ENCODE assay signal across 11 cellular contexts in genomic region chr1:153959454-153959853, GRCh38. TPM values are rescaled to one million over a fixed set of nuclear protein-coding genes. Genes with fewer than 3 reads are reported as not detected.
A peak's percentile ranks its signal among the peaks of the same experiment; 100 is the strongest.
DNase-seq lines count a peak whose midpoint lies in the region; ATAC-seq and TF ChIP-seq lines count a peak whose summit lies in the region.
"Had no signal": no experiment of that assay in that cellular context is flagged by ENCODE, and none has a peak within 500 bp of the region (broad histone marks: within the 10 kb centered on the region; RNA-seq: fewer than 3 reads in every experiment).

No MANE protein-coding gene starts in this region.

- H3K4me1 ChIP-seq in mammary epithelial cell (ENCODE audit: insufficient read depth, low read length) (peaks cover 35% of the 10 kb centered on the region), ascending aorta (peaks cover 23 to 39% of the 10 kb centered on the region in 2 donors), muscle layer of colon (ENCODE audit: insufficient read depth, low read length) (peaks cover 57% of the 10 kb centered on the region)

- no peaks in the 10 kb centered on the region for H3K27me3 Mint-ChIP-seq in MCF 10A (ENCODE audit: insufficient read depth, unreplicated experiment)
- no peaks in the 10 kb centered on the region for H3K27me3 Mint-ChIP-seq in type B pancreatic cell

- H3K4me3 ChIP-seq in mammary epithelial cell (replicated peaks in 1 of 3; ENCODE audit: insufficient read depth in 1 of 3, low read depth in 2 of 3, low read length in 3 of 3) (no peak overlapping the region), ascending aorta (peak overlapping the region in 1 of 2 donors; percentile 97), muscle layer of colon (ENCODE audit: low read depth in 1 of 2, low read length in 2 of 2) (no peak overlapping the region)

- TF ChIP-seq CTCF in MCF 10A (IDR thresholded peaks at IDR 0.05; ENCODE audit: unreplicated experiment): no peak
- TF ChIP-seq CTCF in mammary epithelial cell (conservative IDR thresholded peaks at IDR 0.05 in 1 of 2, IDR thresholded peaks at IDR 0.05 in 1 of 2; ENCODE audit: extremely low read depth in 1 of 2, insufficient read depth in 1 of 2, low read depth in 1 of 2, low read length in 2 of 2): no peak
- TF ChIP-seq CTCF in ascending aorta (IDR thresholded peaks at IDR 0.05): no peak
- TF ChIP-seq CTCF in type B pancreatic cell (conservative IDR thresholded peaks at IDR 0.05): no peak

- no peaks in the 10 kb centered on the region for H3K27me3 ChIP-seq in mammary epithelial cell (ENCODE audit: insufficient read depth, low read length)
- no peaks in the 10 kb centered on the region for H3K27me3 ChIP-seq in ascending aorta
- H3K27me3 ChIP-seq in muscle layer of colon (ENCODE audit: control insufficient read depth in 1 of 2, insufficient read depth in 2 of 2, low read length in 2 of 2): no peaks in the 10 kb centered on the region

- DNase-seq in MCF 10A (ENCODE audit: unreplicated experiment) (no peak), mammary epithelial cell (no peak), ascending aorta (ENCODE audit: low spot score in 2 of 2) (no peak), type B pancreatic cell (ENCODE audit: extremely low spot score, unreplicated experiment) (no peak), NCI-H1092 treated with DMSO at 0.1 percent for 48 hours (lab: John Stamatoyannopoulos, UW) (no peak), NCI-H1417 treated with DMSO at 0.1 percent for 48 hours (lab: John Stamatoyannopoulos, UW) (no peak)
- DNase-seq: activated CD4-positive, CD25-positive, alpha-beta regulatory T cell treated with anti-CD3 and anti-CD28 coated beads, Interleukin-2, amount 50 U/mL, for 72 hours; AML-193; NCI-H2227 treated with DMSO at 0.1 percent for 48 hours had no signal

- H3K79me2 ChIP-seq in mammary epithelial cell (ENCODE audit: insufficient read depth, low read length): peaks cover 65% of the 10 kb centered on the region

- POLR2A ChIA-PET in MCF 10A (lab: Yijun Ruan, JAX): interaction anchor here (0.6 to 16.7 kb wide), 9 partner anchors 2 to 347 kb away, joined by 3 to 647 read pairs (median 32); partner anchors contain the start of genes CHTOP, CREB3L4, CRTC2 and DENND4B

- no peak overlapping the region for H3K9ac ChIP-seq in mammary epithelial cell (ENCODE audit: insufficient read depth, low read length)
- H3K9ac ChIP-seq in muscle layer of colon (ENCODE audit: low read length): no peak overlapping the region

- 39% methylated on average over 3 of the region's 3 CpGs for WGBS in mammary epithelial cell (ENCODE audit: low coverage, missing lambda C conversion rate)

- CTCF ChIA-PET in MCF 10A (lab: Yijun Ruan, JAX): interaction anchor here (0.6 to 5.6 kb wide), 3 partner anchors 13 to 220 kb away, joined by 5 to 60 read pairs (median 40); partner anchors contain the start of genes DENND4B and RAB13
- CTCF ChIA-PET in mammary epithelial cell (lab: Charles Lee; ENCODE audit: low non-redundant PET): no interaction called here

- H3K4me1 Mint-ChIP-seq in MCF 10A (ENCODE audit: insufficient read depth, unreplicated experiment) (peaks cover 58% of the 10 kb centered on the region), type B pancreatic cell (ENCODE audit: unreplicated experiment) (peaks cover 40% of the 10 kb centered on the region)

- no peak overlapping the region for H2AFZ ChIP-seq in mammary epithelial cell (ENCODE audit: low read depth, low read length)

- H3K27ac ChIP-seq in mammary epithelial cell (ENCODE audit: insufficient read depth, low read depth, low read length): no peak overlapping the region
- H3K27ac ChIP-seq in ascending aorta: peak overlapping the region; percentile 91 to 97
- peak overlapping the region; percentile 61 for H3K27ac ChIP-seq in muscle layer of colon (ENCODE audit: low read depth, low read length)

- TSS peak; percentile 10 for BruUV-seq in MCF 10A (replicated peaks; lab: Mats Ljungman, UMichigan)
- BruUV-seq in mammary epithelial cell (replicated peaks; lab: Mats Ljungman, UMichigan): no TSS peak

- H4K20me1 ChIP-seq in mammary epithelial cell (ENCODE audit: insufficient read depth, low read length): no peaks in the 10 kb centered on the region

- in situ Hi-C loops in mammary epithelial cell (cut with MboI; ENCODE audit: low sequenced_read_pairs in 2 of 2): no loop called here

- intact Hi-C loops in MCF 10A (cut with micrococcal nuclease) (loop anchor here (2.0 kb wide), 1 partner anchor 27 kb away; the partner anchor contains the start of gene RAB13), mammary epithelial cell (cut with micrococcal nuclease) (loop anchor here (2.0 kb wide), 1 partner anchor 27 kb away; the partner anchor contains the start of gene RAB13), ascending aorta (cut with DNase I) (no loop called here)

- H3K27ac Mint-ChIP-seq in MCF 10A (ENCODE audit: low read depth, unreplicated experiment) (no peak overlapping the region), type B pancreatic cell (peak overlapping the region; percentile 86)

- H3K4me2 ChIP-seq in mammary epithelial cell (ENCODE audit: insufficient read depth, low read depth, low read length): no peak overlapping the region

- ATAC-seq in GM19324 (IDR thresholded peaks at IDR 0.05; ENCODE audit: low FRiP score, unreplicated experiment): no peak

- H3K36me3 Mint-ChIP-seq in MCF 10A (ENCODE audit: insufficient read depth, unreplicated experiment): peaks cover 46% of the 10 kb centered on the region
- peaks cover 5% of the 10 kb centered on the region for H3K36me3 Mint-ChIP-seq in type B pancreatic cell

- dilution Hi-C loops in mammary epithelial cell (cut with HindIII; ENCODE audit: low sequenced_read_pairs): no loop called here

- no peaks in the 10 kb centered on the region for H3K9me3 ChIP-seq in mammary epithelial cell (replicated peaks; ENCODE audit: insufficient read depth, low read length)
- H3K9me3 ChIP-seq in ascending aorta: no peaks in the 10 kb centered on the region
- no peaks in the 10 kb centered on the region for H3K9me3 ChIP-seq in muscle layer of colon (ENCODE audit: low read length)

- no peak overlapping the region for H3K4me3 Mint-ChIP-seq in MCF 10A (ENCODE audit: unreplicated experiment)
- H3K4me3 Mint-ChIP-seq in type B pancreatic cell: peak overlapping the region; percentile 97

- H3K36me3 ChIP-seq in mammary epithelial cell (ENCODE audit: insufficient read depth, low read length) (peaks cover 3% of the 10 kb centered on the region), ascending aorta (peaks cover 14 to 17% of the 10 kb centered on the region in 2 donors), muscle layer of colon (ENCODE audit: insufficient read depth, low read length) (peaks cover 23% of the 10 kb centered on the region)

- H3K9me3 Mint-ChIP-seq in MCF 10A (ENCODE audit: unreplicated experiment) (no peaks in the 10 kb centered on the region), type B pancreatic cell (no peaks in the 10 kb centered on the region)

RNA-seq across cellular contexts. Expression of gene CRTC2, which starts 1.0 kb away (rescaled TPM):
- total RNA-seq in MCF 10A (2022): 47.0 and 55.1 TPM in 2 replicates
- 10 to 100 TPM in 1 of 2 donors, 1 to 10 TPM in 1; 6.0 to 31.7 TPM for total RNA-seq in mammary epithelial cell
- polyA plus RNA-seq in mammary epithelial cell: 16.8 TPM
- 37.2 TPM for polyA minus RNA-seq in mammary epithelial cell
- 10.1 TPM for total RNA-seq in ascending aorta
- 31.1 and 36.0 TPM in 2 replicates for total RNA-seq in type B pancreatic cell (ENCODE audit: low replicate concordance)

RNA-seq across cellular contexts. Expression of gene SLC39A1, which starts 3.9 kb away (rescaled TPM):
- 124 and 159 TPM in 2 replicates for total RNA-seq in MCF 10A (2022)
- total RNA-seq in mammary epithelial cell: 10 to 100 TPM; 77.3 to 98.0 TPM
- 84.2 TPM for polyA plus RNA-seq in mammary epithelial cell
- 38.3 TPM for polyA minus RNA-seq in mammary epithelial cell
- total RNA-seq in ascending aorta: 86.3 TPM
- total RNA-seq in type B pancreatic cell (ENCODE audit: low replicate concordance): 75.7 and 93.4 TPM in 2 replicates

RNA-seq across cellular contexts. Expression of gene CREB3L4, which starts 8.2 kb away (rescaled TPM):
- total RNA-seq in MCF 10A (2022) (14.7 and 17.6 TPM in 2 replicates), mammary epithelial cell (1 to 10 TPM; 6.7 to 8.8 TPM), ascending aorta (6.3 TPM), type B pancreatic cell (ENCODE audit: low replicate concordance) (17.2 and 31.8 TPM in 2 replicates)
- polyA plus RNA-seq in mammary epithelial cell: 11.0 TPM
- not detected for polyA minus RNA-seq in mammary epithelial cell

RNA-seq across cellular contexts. Expression of gene DENND4B, which starts 12.9 kb away (rescaled TPM):
- total RNA-seq in MCF 10A (2022): 59.6 and 79.1 TPM in 2 replicates
- total RNA-seq in mammary epithelial cell: 10 to 100 TPM; 12.3 to 36.9 TPM
- polyA plus RNA-seq in mammary epithelial cell: 21.3 TPM
- polyA minus RNA-seq in mammary epithelial cell: 7.8 TPM
- 80.0 TPM for total RNA-seq in ascending aorta
- 43.0 and 70.7 TPM in 2 replicates for total RNA-seq in type B pancreatic cell (ENCODE audit: low replicate concordance)

RNA-seq across cellular contexts. Expression of gene JTB, which starts 18.0 kb away (rescaled TPM):
- total RNA-seq in MCF 10A (2022) (194 and 224 TPM in 2 replicates), mammary epithelial cell (10 to 100 TPM; 58.7 to 60.5 TPM), ascending aorta (166 TPM), type B pancreatic cell (ENCODE audit: low replicate concordance) (99.2 and 153 TPM in 2 replicates)
- 85.8 TPM for polyA plus RNA-seq in mammary epithelial cell
- 49.5 TPM for polyA minus RNA-seq in mammary epithelial cell
